In the genomic region with DNA sequence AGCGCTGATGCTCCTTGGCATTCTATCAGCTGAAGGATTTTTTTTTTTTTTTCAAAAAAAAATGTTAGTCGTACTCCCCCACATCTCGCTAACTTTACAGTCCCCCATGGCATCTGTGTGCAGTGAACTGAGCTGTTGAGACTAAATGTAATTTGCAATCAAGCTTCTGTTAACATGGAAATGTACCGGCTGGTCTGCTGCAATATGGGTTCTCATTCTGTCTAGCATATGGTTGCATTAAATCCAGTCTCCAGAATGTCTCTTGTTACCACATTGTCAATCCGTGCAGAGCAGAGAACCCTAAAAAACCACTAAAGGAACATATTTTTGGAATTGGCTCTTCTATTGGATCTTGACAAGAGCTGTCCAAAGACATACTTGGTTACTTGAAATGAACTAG, we compare ENCODE assay signal across 23 cellular contexts.
"Had no signal": no experiment of that assay in that cellular context is flagged by ENCODE, and none has a peak within 500 bp of the region (broad histone marks: within the 10 kb centered on the region; RNA-seq: fewer than 3 reads in every experiment).

No MANE protein-coding gene starts in this region.

- H3K9me3 ChIP-seq: heart right ventricle, left ventricle myocardium inferior, ovary, prostate gland, suprapubic skin, tibial nerve had no signal

- H3K36me3 Mint-ChIP-seq: mesothelial cell of epicardium, natural killer cell had no signal

- H3K9me3 Mint-ChIP-seq: activated CD8-positive, alpha-beta T cell treated with anti-CD3 and anti-CD28 coated beads for 36 hours; activated naive CD8-positive, alpha-beta T cell treated with anti-CD3 and anti-CD28 coated beads, Interleukin-2, amount 50 U/mL, for 24 hours; mesothelial cell of epicardium; natural killer cell; stimulated activated naive CD8-positive, alpha-beta T cell treated with anti-CD3 and anti-CD28 coated beads, Interleukin-15, Interleukin-2, amounts not matched to agents 100 ng/mL and 50 ng/mL, for 24 hours; T-helper 2 cell treated with Interferon-gamma antibody and Interleukin-4, amounts not matched to agents 5 μg/mL and 100 μg/mL, for 36 hours had no signal

- H3K4me1 ChIP-seq: left ventricle myocardium inferior, prostate gland, tibial nerve had no signal

- H3K27me3 Mint-ChIP-seq: activated naive CD8-positive, alpha-beta T cell treated with anti-CD3 and anti-CD28 coated beads, Interleukin-2, amount 50 U/mL, for 24 hours; stimulated activated naive CD8-positive, alpha-beta T cell treated with anti-CD3 and anti-CD28 coated beads, Interleukin-15, Interleukin-2, amounts not matched to agents 100 ng/mL and 50 ng/mL, for 24 hours had no signal

- H3K4me3 Mint-ChIP-seq: activated CD4-positive, alpha-beta T cell treated with anti-CD3 and anti-CD28 coated beads, Interleukin-2, amount 10 ng/mL, durations not matched to agents 24 days and 14 days; activated CD8-positive, alpha-beta T cell treated with anti-CD3 and anti-CD28 coated beads for 36 hours; activated naive CD8-positive, alpha-beta T cell treated with anti-CD3 and anti-CD28 coated beads, Interleukin-2, amount 50 U/mL, for 24 hours; activated T-helper 1 cell treated with anti-CD3 and anti-CD28 coated beads, Interleukin-12 subunit alpha, Interleukin-12 subunit beta, Interleukin-2, Interleukin-4 antibody, amounts not matched to agents 30 ng/mL and 10 ng/mL and 1 ng/mL, durations not matched to agents 14 hours and 24 hours and 36 hours; mesothelial cell of epicardium; natural killer cell; stimulated activated naive CD8-positive, alpha-beta T cell treated with anti-CD3 and anti-CD28 coated beads, Interleukin-15, Interleukin-2, amounts not matched to agents 100 ng/mL and 50 ng/mL, for 24 hours; T-helper 2 cell treated with Interferon-gamma antibody and Interleukin-4, amounts not matched to agents 5 μg/mL and 100 μg/mL, for 36 hours had no signal

- H3K36me3 ChIP-seq: heart right ventricle, left ventricle myocardium inferior, ovary, prostate gland, suprapubic skin had no signal

- H3K27me3 ChIP-seq: heart right ventricle, ovary, suprapubic skin, tibial nerve had no signal

- H3K27ac Mint-ChIP-seq: activated CD4-positive, alpha-beta T cell treated with anti-CD3 and anti-CD28 coated beads, Interleukin-2, amount 10 ng/mL, durations not matched to agents 24 days and 14 days; activated CD8-positive, alpha-beta T cell treated with anti-CD3 and anti-CD28 coated beads for 36 hours; activated naive CD8-positive, alpha-beta T cell treated with anti-CD3 and anti-CD28 coated beads, Interleukin-2, amount 50 U/mL, for 24 hours; activated T-helper 1 cell treated with anti-CD3 and anti-CD28 coated beads, Interleukin-12 subunit alpha, Interleukin-12 subunit beta, Interleukin-2, Interleukin-4 antibody, amounts not matched to agents 30 ng/mL and 10 ng/mL and 1 ng/mL, durations not matched to agents 14 hours and 24 hours and 36 hours; mesothelial cell of epicardium; natural killer cell; stimulated activated naive CD8-positive, alpha-beta T cell treated with anti-CD3 and anti-CD28 coated beads, Interleukin-15, Interleukin-2, amounts not matched to agents 100 ng/mL and 50 ng/mL, for 24 hours; T-helper 2 cell treated with Interferon-gamma antibody and Interleukin-4, amounts not matched to agents 5 μg/mL and 100 μg/mL, for 36 hours had no signal

- H3K27ac ChIP-seq: epithelial cell of prostate, left ventricle myocardium inferior, ovary, prostate gland, suprapubic skin, tibial nerve, VCaP had no signal

- H3K4me1 Mint-ChIP-seq: mesothelial cell of epicardium had no signal

- ATAC-seq: activated CD4-positive, CD25-positive, alpha-beta regulatory T cell treated with anti-CD3 and anti-CD28 coated beads, Interleukin-2, amount 50 U/mL, for 24 hours; activated CD8-positive, alpha-beta T cell treated with anti-CD3 and anti-CD28 coated beads for 36 hours; activated naive CD8-positive, alpha-beta T cell treated with anti-CD3 and anti-CD28 coated beads, Interleukin-2, amount 50 U/mL, for 24 hours; heart right ventricle; natural killer cell; right cardiac atrium had no signal

- DNase-seq: activated CD4-positive, alpha-beta T cell treated with anti-CD3 and anti-CD28 coated beads, Interleukin-2, amount 10 ng/mL, durations not matched to agents 24 days and 14 days; activated CD8-positive, alpha-beta T cell treated with anti-CD3 and anti-CD28 coated beads for 36 hours; activated gamma-delta T cell; activated naive CD4-positive, alpha-beta T cell treated with anti-CD3 and anti-CD28 coated beads, Interleukin-2, amount 50 U/mL, for 16 hours; activated naive CD8-positive, alpha-beta T cell treated with anti-CD3 and anti-CD28 coated beads, Interleukin-2, amount 50 U/mL, for 24 hours; heart right ventricle; left ventricle myocardium inferior; mammary epithelial cell; natural killer cell; ovary; right cardiac atrium; stimulated activated CD4-positive, alpha-beta T cell treated with anti-CD3 and anti-CD28 coated beads, Interleukin-4, amount 100 ng/mL, for 4 hours had no signal

- FAIRE-seq: urothelium cell line had no signal

- H3K4me3 ChIP-seq: left ventricle myocardium inferior, ovary, prostate gland, suprapubic skin, tibial nerve had no signal
